In genomic region chr16:87276091-87276561, GRCh38 we compare ENCODE assay signal across 23 cellular contexts. TPM values are rescaled to one million over a fixed set of nuclear protein-coding genes. Genes with fewer than 3 reads are reported as not detected.
DNase-seq lines count a peak whose midpoint lies in the region; ATAC-seq, FAIRE-seq and TF ChIP-seq lines count a peak whose summit lies in the region.
"Had no signal": no experiment of that assay in that cellular context is flagged by ENCODE, and none has a peak within 500 bp of the region (broad histone marks: within the 10 kb centered on the region; RNA-seq: fewer than 3 reads in every experiment).

No MANE protein-coding gene starts in this region.

- no peaks in the 10 kb centered on the region for H4K20me1 ChIP-seq in endothelial cell of umbilical vein (replicated peaks; ENCODE audit: control insufficient read depth, extremely low read depth, insufficient read depth, low read length)
- no peaks in the 10 kb centered on the region for H4K20me1 ChIP-seq in osteoblast (ENCODE audit: insufficient read depth, low read length)

- H3K4me2 ChIP-seq in endothelial cell of umbilical vein (ENCODE audit: insufficient read depth, low read length) = no peak overlapping the region
- no peak overlapping the region for H3K4me2 ChIP-seq in osteoblast (ENCODE audit: insufficient read depth, low read length)

- no peak for FAIRE-seq in endothelial cell of umbilical vein (lab: Jason Lieb, UNC)
- FAIRE-seq: H1 had no signal

- H3K9me1 ChIP-seq in endothelial cell of umbilical vein (replicated peaks; ENCODE audit: control insufficient read depth, extremely low read depth, insufficient read depth, low read length) = no peaks in the 10 kb centered on the region

- TF ChIP-seq CTCF in endothelial cell of umbilical vein (IDR thresholded peaks at IDR 0.05; ENCODE audit: extremely low read depth in 1 of 2, insufficient read depth in 1 of 2, low read depth in 1 of 2, low read length in 2 of 2) = no peak
- TF ChIP-seq CTCF in osteoblast (IDR thresholded peaks at IDR 0.05; ENCODE audit: extremely low read depth, low read depth, low read length) = no peak

- H3K27ac ChIP-seq in SJCRH30 (no peak overlapping the region), endothelial cell of umbilical vein (ENCODE audit: insufficient read depth, low read depth, low read length) (no peak overlapping the region), osteoblast (ENCODE audit: low read depth, low read length) (no peak overlapping the region)
- H3K27ac ChIP-seq: 22Rv1, epithelial cell of prostate, right atrium auricular region, stomach, transverse colon had no signal

- no peaks in the 10 kb centered on the region for H3K4me1 ChIP-seq in SJCRH30
- H3K4me1 ChIP-seq in endothelial cell of umbilical vein (ENCODE audit: control insufficient read depth, extremely low read depth, insufficient read depth, low read length) = peaks cover 4% of the 10 kb centered on the region
- H3K4me1 ChIP-seq in osteoblast (ENCODE audit: insufficient read depth, low read length) = peaks cover 7% of the 10 kb centered on the region

- no TSS peak for BruUV-seq in endothelial cell of umbilical vein (replicated peaks; lab: Mats Ljungman, UMichigan)

- intact Hi-C loops in endothelial cell of umbilical vein (cut with micrococcal nuclease) = loop anchor here (5.0 to 10.0 kb wide), 3 partner anchors 89 to 511 kb away; no protein-coding TSS in a partner anchor

- no peaks in the 10 kb centered on the region for H3K36me3 ChIP-seq in SJCRH30
- no peaks in the 10 kb centered on the region for H3K36me3 ChIP-seq in endothelial cell of umbilical vein (ENCODE audit: control insufficient read depth in 2 of 2, extremely low read depth in 1 of 2, insufficient read depth in 2 of 2, low read length in 2 of 2)
- no peaks in the 10 kb centered on the region for H3K36me3 ChIP-seq in osteoblast (ENCODE audit: insufficient read depth, low read length)
- H3K36me3 ChIP-seq: right atrium auricular region, stomach, transverse colon had no signal

- H3K79me2 ChIP-seq in endothelial cell of umbilical vein (ENCODE audit: control insufficient read depth, insufficient read depth, low read length) (no peaks in the 10 kb centered on the region), osteoblast (ENCODE audit: insufficient read depth, low read length) (no peaks in the 10 kb centered on the region)

- ATAC-seq in GM21381 (IDR thresholded peaks at IDR 0.05; ENCODE audit: unreplicated experiment) = no peak

- dilution Hi-C loops in endothelial cell of umbilical vein (cut with MboI; ENCODE audit: extremely low pct_ligation_motif_present, low sequenced_read_pairs) = no loop called here

- CTCF ChIA-PET in endothelial cell of umbilical vein (lab: Charles Lee) = interaction anchor here (1.0 to 7.2 kb wide), 4 partner anchors 73 to 713 kb away, joined by 3 to 108 read pairs (median 10); no protein-coding TSS in a partner anchor

- H3K27me3 ChIP-seq in SJCRH30 (no peaks in the 10 kb centered on the region), endothelial cell of umbilical vein (ENCODE audit: control insufficient read depth in 2 of 2, insufficient read depth in 2 of 2, low read length in 2 of 2) (no peaks in the 10 kb centered on the region), osteoblast (ENCODE audit: insufficient read depth, low read length) (no peaks in the 10 kb centered on the region)
- H3K27me3 ChIP-seq: right atrium auricular region had no signal

- no peak overlapping the region for H3K9ac ChIP-seq in endothelial cell of umbilical vein (replicated peaks; ENCODE audit: extremely low read depth, insufficient read depth, low read length)

- H2AFZ ChIP-seq in endothelial cell of umbilical vein (ENCODE audit: low read depth, low read length) (peak overlapping the region; percentile 17), osteoblast (ENCODE audit: low read length) (no peak overlapping the region)

- POLR2A ChIA-PET in endothelial cell of umbilical vein (lab: Charles Lee) = no interaction called here

- H3K9me3 ChIP-seq in SJCRH30 (replicated peaks) (no peaks in the 10 kb centered on the region), endothelial cell of umbilical vein (replicated peaks; ENCODE audit: control insufficient read depth, insufficient read depth, low read length) (no peaks in the 10 kb centered on the region), osteoblast (ENCODE audit: low read depth, low read length) (no peaks in the 10 kb centered on the region)
- H3K9me3 ChIP-seq: right atrium auricular region, stomach, transverse colon had no signal

- peak; percentile 1 for DNase-seq in NCI-H2227 (lab: John Stamatoyannopoulos, UW; ENCODE audit: unreplicated experiment)
- no peak for DNase-seq in NCI-H2227 treated with DMSO at 0.1 percent for 48 hours (lab: John Stamatoyannopoulos, UW)
- DNase-seq in SJCRH30 = peak in 1 of 2 experiments; percentile 21
- DNase-seq in endothelial cell of umbilical vein (ENCODE audit: low read depth, low spot score) = peak; percentile 8
- DNase-seq in osteoblast (ENCODE audit: insufficient read length, low spot score, missing footprints) = peak; percentile 42
- DNase-seq in GM19240 (ENCODE audit: insufficient read length, low spot score) = no peak
- DNase-seq in putamen (ENCODE audit: low spot score) = no peak
- DNase-seq: activated CD4-positive, alpha-beta T cell treated with anti-CD3 and anti-CD28 coated beads, Interleukin-2, amount 10 ng/mL, durations not matched to agents 7 days and 5 days; activated gamma-delta T cell treated with Interleukin-2 at 50 U/mL for 16 hours; amniotic stem cell; DMS79; NCI-H1092 treated with DMSO at 0.1 percent for 48 hours; NCI-H2029; NCI-H446; stimulated activated CD4-positive, alpha-beta T cell treated with anti-CD3 and anti-CD28 coated beads, Interleukin-12 subunit alpha, Interleukin-12 subunit beta, amount 100 ng/mL, for 4 hours; stimulated activated CD4-positive, alpha-beta T cell treated with anti-CD3 and anti-CD28 coated beads, Interleukin-4, amount 100 ng/mL, for 4 hours; stomach; transverse colon had no signal

- H3K4me3 ChIP-seq in SJCRH30 (peak overlapping the region; percentile 11; the same call in 1 of the 2 replicates), endothelial cell of umbilical vein (replicated peaks in 1 of 3; ENCODE audit: insufficient read depth in 1 of 3, low read depth in 1 of 3, low read length in 3 of 3) (no peak overlapping the region), osteoblast (ENCODE audit: insufficient read depth, low read length) (no peak overlapping the region)
- H3K4me3 ChIP-seq: right atrium auricular region, stomach, transverse colon had no signal

- no peak for TF ChIP-seq POLR2A in endothelial cell of umbilical vein (IDR thresholded peaks at IDR 0.05; ENCODE audit: low read depth, low read length)

TF ChIP-seq in endothelial cell of umbilical vein, 7 proteins besides CTCF, POLR2A, EP300 and RAD21:
- TF ChIP-seq MYC (IDR thresholded peaks at IDR 0.05; ENCODE audit: low read depth, low read length) (no peak), FOS (IDR thresholded peaks at IDR 0.05; ENCODE audit: borderline replicate concordance, insufficient read depth, low read length) (no peak), EZH2 (IDR thresholded peaks at IDR 0.05; ENCODE audit: borderline replicate concordance, low read depth, low read length, severe bottlenecking) (no peak), POLR2AphosphoS5 (IDR thresholded peaks at IDR 0.05; ENCODE audit: insufficient read depth, low read depth, low read length) (no peak), MAX (IDR thresholded peaks at IDR 0.05; ENCODE audit: insufficient read depth, insufficient read length) (no peak), GATA2 (IDR thresholded peaks at IDR 0.05; ENCODE audit: insufficient read depth, insufficient read length, low read depth, low read length) (no peak), JUN (IDR thresholded peaks at IDR 0.05; ENCODE audit: borderline replicate concordance, insufficient read depth, insufficient read length, low read depth) (no peak)
TF ChIP-seq in endothelial cell of umbilical vein: peak in this region for 0.

RNA-seq across cellular contexts. Expression of gene C16orf95, which starts 41.1 kb away (rescaled TPM):
- total RNA-seq in SJCRH30 (2014; rRNA removed; shearing (Covaris generic)) = 1.5 TPM in 2 replicates
- 4.8 and 6.6 TPM in 2 replicates for total RNA-seq in endothelial cell of umbilical vein
- polyA plus RNA-seq in endothelial cell of umbilical vein = 4.0 and 6.1 TPM in 2 replicates
- 3.0 and 3.3 TPM in 2 replicates for polyA plus RNA-seq in endothelial cell of umbilical vein (2011; cell fraction: cytosol; rRNA removed)
- polyA plus RNA-seq in endothelial cell of umbilical vein (2011; cell fraction: nucleus; rRNA removed) = 2.1 and 2.8 TPM in 2 replicates
- 2.3 and 7.3 TPM in 2 replicates for polyA plus RNA-seq in endothelial cell of umbilical vein (2012)
- 2.3 and 2.4 TPM in 2 replicates for polyA minus RNA-seq in endothelial cell of umbilical vein
- polyA minus RNA-seq in endothelial cell of umbilical vein (2011; cell fraction: cytosol; rRNA and poly(A)+ RNA removed) = 2.4 TPM
- 0.43 and 1.2 TPM in 2 replicates for polyA minus RNA-seq in endothelial cell of umbilical vein (2011; cell fraction: nucleus; rRNA and poly(A)+ RNA removed)
- total RNA-seq in osteoblast = 4.0 and 4.4 TPM in 2 replicates

Comparison
In these comparisons a context has a peak if more than half of its experiments do, and no peak if none do; other contexts are left out.
1. DNase-seq: peak in NCI-H2227 (single experiment), endothelial cell of umbilical vein (single experiment) and osteoblast (single experiment); none in NCI-H2227 treated with DMSO at 0.1 percent for 48 hours (single experiment), GM19240 (single experiment) and putamen (single experiment).